In genomic region chr10:102826148-102826796, GRCh38 we compare ENCODE assay signal across 31 cellular contexts. TPM values are rescaled to one million over a fixed set of nuclear protein-coding genes. Genes with fewer than 3 reads are reported as not detected.
"Had no signal": no experiment of that assay in that cellular context is flagged by ENCODE, and none has a peak within 500 bp of the region (broad histone marks: within the 10 kb centered on the region; RNA-seq: fewer than 3 reads in every experiment).

No MANE protein-coding gene starts in this region.

- DNase-seq: stimulated activated CD4-positive, alpha-beta T cell treated with anti-CD3 and anti-CD28 coated beads, Interleukin-2, amount 100 ng/mL, for 48 hours; stimulated activated CD4-positive, alpha-beta T cell treated with anti-CD3 and anti-CD28 coated beads, Interleukin-4, amount 100 ng/mL, for 1 hour; stimulated activated CD4-positive, alpha-beta T cell treated with anti-CD3 and anti-CD28 coated beads, Interleukin-4, amount 100 ng/mL, for 24 hours; stimulated activated CD4-positive, alpha-beta T cell treated with anti-CD3 and anti-CD28 coated beads, Interleukin-4, amount 100 ng/mL, for 4 hours; stimulated activated CD8-positive, alpha-beta memory T cell treated with anti-CD3 and anti-CD28 coated beads, Interleukin-4, amount 100 ng/mL, for 48 hours; stimulated activated naive B cell treated with anti-CD40 and anti-IgM and Interleukin-4, amounts not matched to agents 10 μg/mL and 1 μg/mL and 100 μg/mL, for 72 hours; stimulated activated naive CD4-positive, alpha-beta T cell; stimulated activated naive CD4-positive, alpha-beta T cell treated with Interleukin-2 at 50 U/mL for 16 hours; stimulated activated naive CD8-positive, alpha-beta T cell treated with anti-CD3 and anti-CD28 coated beads, Interleukin-15, amount 100 ng/mL, for 72 hours; stimulated activated naive CD8-positive, alpha-beta T cell treated with anti-CD3 and anti-CD28 coated beads, Interleukin-15, Interleukin-2, amounts not matched to agents 100 U/mL and 50 U/mL, for 24 hours; stomach; substantia nigra; testis; thyroid gland; tibial artery; transverse colon; trophoblast cell; upper lobe of left lung; upper lobe of right lung; uterus had no signal

- H3K36me3 Mint-ChIP-seq: stimulated activated effector memory CD8-positive, alpha-beta T cell treated with anti-CD3 and anti-CD28 coated beads, Interleukin-12 subunit alpha, Interleukin-12 subunit beta, amount 100 ng/mL, for 72 hours; stimulated activated memory B cell treated with anti-CD40 and anti-IgM and Interleukin-4, amounts not matched to agents 10 μg/mL and 1 μg/mL and 100 μg/mL, for 72 hours; stimulated activated naive B cell treated with anti-CD40 and anti-IgM and Interleukin-4, amounts not matched to agents 10 μg/mL and 1 μg/mL and 100 μg/mL, for 72 hours; type B pancreatic cell had no signal

- H3K4me1 Mint-ChIP-seq: stimulated activated memory B cell treated with anti-CD40 and anti-IgM and Interleukin-4, amounts not matched to agents 10 μg/mL and 1 μg/mL and 100 μg/mL, for 72 hours; stimulated activated naive B cell treated with anti-CD40 and anti-IgM and Interleukin-4, amounts not matched to agents 10 μg/mL and 1 μg/mL and 100 μg/mL, for 72 hours; stimulated activated naive CD8-positive, alpha-beta T cell treated with anti-CD3 and anti-CD28 coated beads, Interleukin-15, amount 100 ng/mL, for 72 hours had no signal

- H3K9me3 ChIP-seq: stomach, suprapubic skin, testis, thoracic aorta, thyroid gland, tibial artery, tibial nerve, transverse colon, upper lobe of left lung, upper lobe of right lung, uterus, vagina had no signal

- H3K27ac Mint-ChIP-seq: stimulated activated effector memory CD8-positive, alpha-beta T cell treated with anti-CD3 and anti-CD28 coated beads, Interleukin-12 subunit alpha, Interleukin-12 subunit beta, amount 100 ng/mL, for 72 hours; stimulated activated memory B cell treated with anti-CD40 and anti-IgM and Interleukin-4, amounts not matched to agents 10 μg/mL and 1 μg/mL and 100 μg/mL, for 72 hours; stimulated activated naive B cell treated with anti-CD40 and anti-IgM and Interleukin-4, amounts not matched to agents 10 μg/mL and 1 μg/mL and 100 μg/mL, for 72 hours; stimulated activated naive CD8-positive, alpha-beta T cell treated with anti-CD3 and anti-CD28 coated beads, Interleukin-15, Interleukin-2, amounts not matched to agents 100 ng/mL and 50 ng/mL, for 24 hours; type B pancreatic cell had no signal

- ATAC-seq: stimulated activated effector memory CD8-positive, alpha-beta T cell treated with anti-CD3 and anti-CD28 coated beads, Interleukin-12 subunit alpha, Interleukin-12 subunit beta, amount 100 ng/mL, for 72 hours; stimulated activated memory B cell treated with anti-CD40 and anti-IgM and Interleukin-4, amounts not matched to agents 10 μg/mL and 1 μg/mL and 100 μg/mL, for 72 hours; stimulated activated naive B cell treated with anti-CD40 and anti-IgM and Interleukin-4, amounts not matched to agents 10 μg/mL and 1 μg/mL and 100 μg/mL, for 72 hours; stimulated activated naive CD8-positive, alpha-beta T cell treated with anti-CD3 and anti-CD28 coated beads, Interleukin-15, amount 100 ng/mL, for 72 hours; stimulated activated naive CD8-positive, alpha-beta T cell treated with anti-CD3 and anti-CD28 coated beads, Interleukin-15, Interleukin-2, amounts not matched to agents 100 U/mL and 50 U/mL, for 24 hours; upper lobe of right lung had no signal

- H3K4me3 Mint-ChIP-seq: stimulated activated effector memory CD8-positive, alpha-beta T cell treated with anti-CD3 and anti-CD28 coated beads, Interleukin-12 subunit alpha, Interleukin-12 subunit beta, amount 100 ng/mL, for 72 hours; stimulated activated memory B cell treated with anti-CD40 and anti-IgM and Interleukin-4, amounts not matched to agents 10 μg/mL and 1 μg/mL and 100 μg/mL, for 72 hours; stimulated activated naive B cell treated with anti-CD40 and anti-IgM and Interleukin-4, amounts not matched to agents 10 μg/mL and 1 μg/mL and 100 μg/mL, for 72 hours; stimulated activated naive CD8-positive, alpha-beta T cell treated with anti-CD3 and anti-CD28 coated beads, Interleukin-15, amount 100 ng/mL, for 72 hours; stimulated activated naive CD8-positive, alpha-beta T cell treated with anti-CD3 and anti-CD28 coated beads, Interleukin-15, Interleukin-2, amounts not matched to agents 100 ng/mL and 50 ng/mL, for 24 hours; type B pancreatic cell had no signal

- H3K27me3 Mint-ChIP-seq: stimulated activated memory B cell treated with anti-CD40 and anti-IgM and Interleukin-4, amounts not matched to agents 10 μg/mL and 1 μg/mL and 100 μg/mL, for 72 hours; stimulated activated naive B cell treated with anti-CD40 and anti-IgM and Interleukin-4, amounts not matched to agents 10 μg/mL and 1 μg/mL and 100 μg/mL, for 72 hours; stimulated activated naive CD8-positive, alpha-beta T cell treated with anti-CD3 and anti-CD28 coated beads, Interleukin-15, amount 100 ng/mL, for 72 hours; stimulated activated naive CD8-positive, alpha-beta T cell treated with anti-CD3 and anti-CD28 coated beads, Interleukin-15, Interleukin-2, amounts not matched to agents 100 ng/mL and 50 ng/mL, for 24 hours; type B pancreatic cell had no signal

- H3K27me3 ChIP-seq: stomach, suprapubic skin, testis, thyroid gland, tibial artery, tibial nerve, transverse colon, upper lobe of left lung, upper lobe of right lung, uterus, vagina had no signal

- H3K27ac ChIP-seq: stomach, suprapubic skin, testis, thoracic aorta, thyroid gland, tibial artery, tibial nerve, transverse colon, upper lobe of left lung, upper lobe of right lung, uterus, vagina had no signal

- H3K36me3 ChIP-seq: stomach, suprapubic skin, thoracic aorta, thyroid gland, transverse colon, upper lobe of left lung, upper lobe of right lung, uterus, vagina had no signal

- H3K4me3 ChIP-seq: stomach, suprapubic skin, testis, thoracic aorta, thyroid gland, tibial artery, tibial nerve, transverse colon, upper lobe of left lung, upper lobe of right lung, uterus, vagina had no signal

- H3K9me3 Mint-ChIP-seq: stimulated activated effector memory CD8-positive, alpha-beta T cell treated with anti-CD3 and anti-CD28 coated beads, Interleukin-12 subunit alpha, Interleukin-12 subunit beta, amount 100 ng/mL, for 72 hours; stimulated activated memory B cell treated with anti-CD40 and anti-IgM and Interleukin-4, amounts not matched to agents 10 μg/mL and 1 μg/mL and 100 μg/mL, for 72 hours; stimulated activated naive B cell treated with anti-CD40 and anti-IgM and Interleukin-4, amounts not matched to agents 10 μg/mL and 1 μg/mL and 100 μg/mL, for 72 hours; stimulated activated naive CD8-positive, alpha-beta T cell treated with anti-CD3 and anti-CD28 coated beads, Interleukin-15, amount 100 ng/mL, for 72 hours; stimulated activated naive CD8-positive, alpha-beta T cell treated with anti-CD3 and anti-CD28 coated beads, Interleukin-15, Interleukin-2, amounts not matched to agents 100 ng/mL and 50 ng/mL, for 24 hours; type B pancreatic cell had no signal

- H3K4me1 ChIP-seq: stomach, suprapubic skin, testis, tibial artery, tibial nerve, transverse colon, upper lobe of left lung, upper lobe of right lung, uterus, vagina had no signal

RNA-seq across cellular contexts. Expression of gene CYP17A1, which starts 10.9 kb away (rescaled TPM):
- total RNA-seq: stomach, subcutaneous adipose tissue, suprapubic skin, temporal lobe, tibial nerve, urinary bladder had no signal
- polyA plus RNA-seq: urinary bladder had no signal
